ENCODE assay signal across 24 cellular contexts in the genomic region with DNA sequence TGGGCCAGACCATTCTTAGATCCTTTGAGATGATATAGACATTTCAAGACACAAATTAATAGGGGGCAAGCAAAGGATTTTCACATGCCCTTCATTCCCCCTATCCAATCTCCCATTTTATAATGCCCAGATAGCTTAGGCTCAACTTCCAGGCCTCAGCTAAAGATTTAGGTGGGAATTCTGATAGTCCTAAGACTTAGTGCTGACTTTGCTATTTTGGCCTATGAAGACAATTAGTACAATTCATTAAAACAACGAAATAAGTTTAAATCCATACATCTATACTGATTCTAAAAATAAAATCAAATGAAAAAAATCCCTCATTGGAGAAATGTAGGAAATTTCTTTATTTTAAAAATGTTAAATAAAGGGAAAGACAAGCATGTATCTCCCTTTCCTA.
DNase-seq lines count a peak whose midpoint lies in the region; ATAC-seq, FAIRE-seq and TF ChIP-seq lines count a peak whose summit lies in the region.
"Had no signal": no experiment of that assay in that cellular context is flagged by ENCODE, and none has a peak within 500 bp of the region (broad histone marks: within the 10 kb centered on the region; RNA-seq: fewer than 3 reads in every experiment).

No MANE protein-coding gene starts in this region.

- H3K79me2 ChIP-seq in HepG2 (ENCODE audit: insufficient read depth, low read length), result no peaks in the 10 kb centered on the region
- no peaks in the 10 kb centered on the region for H3K79me2 ChIP-seq in K562 (ENCODE audit: control insufficient read depth, insufficient read depth, low read length)

- H3K27ac ChIP-seq in HepG2 (ENCODE audit: extremely low read length, insufficient read depth, low read length) (no peak overlapping the region), right lobe of liver (no peak overlapping the region), K562 (ENCODE audit: extremely low read depth, low read depth, low read length) (no peak overlapping the region)
- H3K27ac ChIP-seq: 22Rv1, BLaER1 had no signal

- no peak overlapping the region for H2AFZ ChIP-seq in HepG2 (ENCODE audit: low read length)
- H2AFZ ChIP-seq in K562 (ENCODE audit: low read depth, low read length), result no peak overlapping the region

- CTCF ChIA-PET in HepG2 (lab: Yijun Ruan, JAX; ENCODE audit: low intra/inter-chr PET ratio, low total read pairs), result no interaction called here
- CTCF ChIA-PET in K562 (lab: Yijun Ruan, JAX; ENCODE audit: low intra/inter-chr PET ratio), result no interaction called here

- H4K20me1 ChIP-seq in HepG2 (ENCODE audit: insufficient read depth, low read length) (no peaks in the 10 kb centered on the region), K562 (replicated peaks; ENCODE audit: control insufficient read depth, insufficient read depth, low read length) (no peaks in the 10 kb centered on the region)
- H4K20me1 ChIP-seq: BLaER1 had no signal

- intact Hi-C loops in HepG2 (cut with micrococcal nuclease; ENCODE audit: unreplicated experiment), result no loop called here
- intact Hi-C loops in right lobe of liver (cut with DNase I), result no loop called here
- intact Hi-C loops in K562 (cut with micrococcal nuclease), result no loop called here

- H3K9ac ChIP-seq in HepG2 (ENCODE audit: insufficient read depth, low read depth, low read length) (no peak overlapping the region), K562 (ENCODE audit: insufficient read depth in 1 of 2, low read depth in 2 of 2, low read length in 2 of 2) (no peak overlapping the region)
- H3K9ac ChIP-seq: BLaER1 had no signal

- no peak for DNase-seq in HepG2 (ENCODE audit: low spot score)
- no peak for DNase-seq in right lobe of liver
- no peak for DNase-seq in K562 (ENCODE audit: extremely low read depth in 1 of 4, low spot score in 3 of 4)
- no peak for DNase-seq in cerebellar cortex (ENCODE audit: low spot score)
- no peak for DNase-seq in KBM-7
- DNase-seq: ACHN; BE2C; C1 segment of cervical spinal cord; CD4-positive, alpha-beta memory T cell; CD4-positive, CD25-positive, alpha-beta regulatory T cell; CD8-positive, alpha-beta memory T cell; COR-L47; DMS 273 treated with DMSO at 0.1 percent for 48 hours; DMS153; DMS53; DMS79; DND-41; EL; GDM1 had no signal

- no peak overlapping the region for H3K4me3 ChIP-seq in HepG2 (replicated peaks in 1 of 3; ENCODE audit: insufficient read depth in 1 of 3, low read depth in 2 of 3, low read length in 3 of 3)
- H3K4me3 ChIP-seq in right lobe of liver, result no peak overlapping the region
- no peak overlapping the region for H3K4me3 ChIP-seq in K562
- H3K4me3 ChIP-seq: BLaER1, GM12878 had no signal

- no TSS peak for BruUV-seq in HepG2 (replicated peaks; lab: Mats Ljungman, UMichigan)
- BruUV-seq in K562 (replicated peaks; lab: Mats Ljungman, UMichigan), result no TSS peak

- TF ChIP-seq EP300 in HepG2 (IDR thresholded peaks at IDR 0.05; ENCODE audit: low read depth in 2 of 2, low read length in 2 of 2) (no peak), HepG2 (CRISPR knock-in tag; IDR thresholded peaks at IDR 0.05; ENCODE audit: borderline replicate concordance) (no peak), K562 (IDR thresholded peaks at IDR 0.05; ENCODE audit: low read length) (no peak)

- H3K4me2 ChIP-seq in HepG2 (ENCODE audit: low read depth, low read length) (no peak overlapping the region), K562 (ENCODE audit: insufficient read depth, low read length) (no peak overlapping the region)
- H3K4me2 ChIP-seq: BLaER1 had no signal

- H3K4me1 ChIP-seq in HepG2 (ENCODE audit: insufficient read depth, low read length) (no peaks in the 10 kb centered on the region), right lobe of liver (no peaks in the 10 kb centered on the region), K562 (replicated peaks in 1 of 2; ENCODE audit: control insufficient read depth in 2 of 2, insufficient read depth in 2 of 2, low read length in 2 of 2) (no peaks in the 10 kb centered on the region)
- H3K4me1 ChIP-seq: BE2C, BLaER1 had no signal

- 1% methylated on average over 1 of the region's 1 CpG for WGBS in HepG2 (ENCODE audit: low lambda C conversion rate)
- WGBS in right lobe of liver (ENCODE audit: insufficient coverage, low coverage, low lambda C conversion rate, missing lambda C conversion rate), result 54% methylated on average over 1 of the region's 1 CpG
- 0% methylated on average over 1 of the region's 1 CpG for WGBS in K562 (ENCODE audit: insufficient coverage, low coverage, missing lambda C conversion rate)

- H3K27me3 ChIP-seq in HepG2 (ENCODE audit: control insufficient read depth in 1 of 2, insufficient read depth in 2 of 2, low read length in 2 of 2) (no peaks in the 10 kb centered on the region), right lobe of liver (no peaks in the 10 kb centered on the region), K562 (ENCODE audit: control insufficient read depth in 2 of 2, insufficient read depth in 2 of 2, low read length in 2 of 2) (no peaks in the 10 kb centered on the region)
- H3K27me3 ChIP-seq: BE2C, BLaER1 had no signal

- POLR2A ChIA-PET in HepG2 (lab: Yijun Ruan, JAX), result no interaction called here
- POLR2A ChIA-PET in K562 (lab: Yijun Ruan, JAX), result no interaction called here

- FAIRE-seq in HepG2 (lab: Jason Lieb, UNC) (no peak), K562 (lab: Jason Lieb, UNC) (no peak)
- FAIRE-seq: GM12878, GM12892, GM18507 had no signal

- ATAC-seq in HepG2, result no peak
- ATAC-seq in right lobe of liver, result no peak
- no peak for ATAC-seq in K562
- ATAC-seq: GM12878 had no signal

- H3K36me3 ChIP-seq in HepG2 (replicated peaks in 1 of 2; ENCODE audit: control insufficient read depth in 1 of 2, insufficient read depth in 2 of 2, low read length in 2 of 2), result no peaks in the 10 kb centered on the region
- H3K36me3 ChIP-seq in right lobe of liver, result no peaks in the 10 kb centered on the region
- H3K36me3 ChIP-seq in K562 (ENCODE audit: control insufficient read depth, insufficient read depth, low read length), result no peaks in the 10 kb centered on the region
- H3K36me3 ChIP-seq: BE2C, BLaER1 had no signal

- TF ChIP-seq CTCF in HepG2 (CRISPR knock-in tag; IDR thresholded peaks at IDR 0.05), result no peak
- TF ChIP-seq CTCF in right lobe of liver (IDR thresholded peaks at IDR 0.05), result no peak
- TF ChIP-seq CTCF in K562 (IDR thresholded peaks at IDR 0.05 in 2 of 3, conservative IDR thresholded peaks at IDR 0.05 in 1 of 3; ENCODE audit: insufficient read depth in 2 of 3, low read depth in 1 of 3, low read length in 3 of 3), result no peak

- TF ChIP-seq RAD21 in HepG2 (CRISPR knock-in tag; IDR thresholded peaks at IDR 0.05) (no peak), K562 (CRISPR knock-in tag; conservative IDR thresholded peaks at IDR 0.05 in 1 of 2, IDR thresholded peaks at IDR 0.05 in 1 of 2) (no peak)

- peaks cover 98% of the 10 kb centered on the region for H3K9me3 ChIP-seq in HepG2 (ENCODE audit: low read length)
- no peaks in the 10 kb centered on the region for H3K9me3 ChIP-seq in right lobe of liver
- no peaks in the 10 kb centered on the region for H3K9me3 ChIP-seq in K562 (replicated peaks; ENCODE audit: control insufficient read depth, insufficient read depth, low read depth, low read length)
- H3K9me3 ChIP-seq: BE2C, BLaER1 had no signal

- H3K9me1 ChIP-seq in K562 (ENCODE audit: control insufficient read depth, insufficient read depth, low read length), result no peaks in the 10 kb centered on the region

- in situ Hi-C loops in HepG2 (cut with HindIII; ENCODE audit: extremely low pct_ligation_motif_present, low pct_unique_long_range_greater_than_20kb), result no loop called here
- in situ Hi-C loops in K562 (cut with MboI), result no loop called here
- in situ Hi-C loops in KBM-7 (cut with MboI; ENCODE audit: low pct_unique_long_range_greater_than_20kb, low sequenced_read_pairs), result no loop called here

- TF ChIP-seq POLR2A in HepG2 (IDR thresholded peaks at IDR 0.05; ENCODE audit: insufficient read depth in 1 of 2, low read depth in 2 of 2, low read length in 2 of 2) (no peak), right lobe of liver (IDR thresholded peaks at IDR 0.05) (no peak), K562 (conservative IDR thresholded peaks at IDR 0.05) (no peak)

TF ChIP-seq in HepG2, 621 proteins besides CTCF, POLR2A, EP300 and RAD21 (continues in another document):
- peak; percentile 96 to 98 for TF ChIP-seq MAFK (conservative IDR thresholded peaks at IDR 0.05 in 1 of 2, IDR thresholded peaks at IDR 0.05 in 1 of 2; ENCODE audit: low read length in 2 of 2)
- TF ChIP-seq TEAD3 (CRISPR knock-in tag; optimal IDR thresholded peaks at IDR 0.05; ENCODE audit: borderline replicate concordance), result no peak
- TF ChIP-seq, protein P1, sequence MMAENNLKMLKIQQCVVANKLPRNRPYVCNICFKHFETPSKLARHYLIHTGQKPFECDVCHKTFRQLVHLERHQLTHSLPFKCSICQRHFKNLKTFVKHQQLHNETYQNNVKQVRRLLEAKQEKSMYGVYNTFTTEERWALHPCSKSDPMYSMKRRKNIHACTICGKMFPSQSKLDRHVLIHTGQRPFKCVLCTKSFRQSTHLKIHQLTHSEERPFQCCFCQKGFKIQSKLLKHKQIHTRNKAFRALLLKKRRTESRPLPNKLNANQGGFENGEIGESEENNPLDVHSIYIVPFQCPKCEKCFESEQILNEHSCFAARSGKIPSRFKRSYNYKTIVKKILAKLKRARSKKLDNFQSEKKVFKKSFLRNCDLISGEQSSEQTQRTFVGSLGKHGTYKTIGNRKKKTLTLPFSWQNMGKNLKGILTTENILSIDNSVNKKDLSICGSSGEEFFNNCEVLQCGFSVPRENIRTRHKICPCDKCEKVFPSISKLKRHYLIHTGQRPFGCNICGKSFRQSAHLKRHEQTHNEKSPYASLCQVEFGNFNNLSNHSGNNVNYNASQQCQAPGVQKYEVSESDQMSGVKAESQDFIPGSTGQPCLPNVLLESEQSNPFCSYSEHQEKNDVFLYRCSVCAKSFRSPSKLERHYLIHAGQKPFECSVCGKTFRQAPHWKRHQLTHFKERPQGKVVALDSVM (CRISPR knock-in tag; IDR thresholded peaks at IDR 0.05), result no peak

TF ChIP-seq in K562, 482 proteins besides CTCF, POLR2A, EP300 and RAD21 (continues in another document):
- TF ChIP-seq, protein P2, sequence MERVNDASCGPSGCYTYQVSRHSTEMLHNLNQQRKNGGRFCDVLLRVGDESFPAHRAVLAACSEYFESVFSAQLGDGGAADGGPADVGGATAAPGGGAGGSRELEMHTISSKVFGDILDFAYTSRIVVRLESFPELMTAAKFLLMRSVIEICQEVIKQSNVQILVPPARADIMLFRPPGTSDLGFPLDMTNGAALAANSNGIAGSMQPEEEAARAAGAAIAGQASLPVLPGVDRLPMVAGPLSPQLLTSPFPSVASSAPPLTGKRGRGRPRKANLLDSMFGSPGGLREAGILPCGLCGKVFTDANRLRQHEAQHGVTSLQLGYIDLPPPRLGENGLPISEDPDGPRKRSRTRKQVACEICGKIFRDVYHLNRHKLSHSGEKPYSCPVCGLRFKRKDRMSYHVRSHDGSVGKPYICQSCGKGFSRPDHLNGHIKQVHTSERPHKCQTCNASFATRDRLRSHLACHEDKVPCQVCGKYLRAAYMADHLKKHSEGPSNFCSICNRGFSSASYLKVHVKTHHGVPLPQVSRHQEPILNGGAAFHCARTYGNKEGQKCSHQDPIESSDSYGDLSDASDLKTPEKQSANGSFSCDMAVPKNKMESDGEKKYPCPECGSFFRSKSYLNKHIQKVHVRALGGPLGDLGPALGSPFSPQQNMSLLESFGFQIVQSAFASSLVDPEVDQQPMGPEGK (CRISPR knock-in tag; IDR thresholded peaks at IDR 0.05; ENCODE audit: borderline replicate concordance), result no peak
- TF ChIP-seq DIDO1 (tag; IDR thresholded peaks at IDR 0.05; ENCODE audit: low read depth) (no peak), MAFF (IDR thresholded peaks at IDR 0.05; ENCODE audit: low read length) (peak; percentile 74)

Comparison
In these comparisons a context has a peak if more than half of its experiments do, and no peak if none do; other contexts are left out.
1. Of the 241 proteins assayed by ChIP-seq in both HepG2 and K562: peak only in HepG2: none; only in K562: MAFG; in both: MAFF and MAFK; in neither: 238.